In the genomic region with DNA sequence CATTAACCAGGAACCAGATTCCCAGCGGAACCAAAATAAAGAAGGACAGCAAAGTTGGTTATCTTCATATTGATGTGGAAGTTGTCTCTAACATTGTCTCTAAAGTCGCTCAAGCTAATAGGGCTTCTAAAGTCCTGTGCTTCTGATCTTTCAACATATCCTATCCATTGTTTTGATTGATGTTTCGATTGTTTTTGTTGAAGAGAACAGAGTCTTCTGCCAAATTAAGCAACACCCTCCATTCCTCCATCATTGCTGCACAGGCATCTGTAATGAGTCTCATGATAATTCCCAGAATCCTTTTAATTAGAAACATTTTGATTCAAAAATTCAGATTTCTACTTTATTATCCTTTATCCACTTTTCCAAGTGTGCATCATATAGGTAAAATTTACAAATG, we compare ENCODE assay signal across 25 cellular contexts.
"Had no signal": no experiment of that assay in that cellular context is flagged by ENCODE, and none has a peak within 500 bp of the region (broad histone marks: within the 10 kb centered on the region; RNA-seq: fewer than 3 reads in every experiment).

No MANE protein-coding gene starts in this region.

- H3K4me1 ChIP-seq: esophagus muscularis mucosa, gastrocnemius medialis, heart left ventricle, left ventricle myocardium inferior, lower lobe of right lung had no signal

- FAIRE-seq: colon, endothelial cell of umbilical vein had no signal

- H3K27ac ChIP-seq: coronary artery, dorsolateral prefrontal cortex, esophagus muscularis mucosa, gastrocnemius medialis, heart left ventricle, hepatocyte, left ventricle myocardium inferior, lower lobe of right lung had no signal

- H3K4me3 ChIP-seq: coronary artery, dorsolateral prefrontal cortex, esophagus muscularis mucosa, gastrocnemius medialis, heart left ventricle, hepatocyte, left ventricle myocardium inferior, lower lobe of right lung, mucosa of descending colon had no signal

- H3K9me3 ChIP-seq: esophagus muscularis mucosa, gastrocnemius medialis, heart left ventricle, left ventricle myocardium inferior, lower lobe of right lung, mucosa of descending colon had no signal

- H3K4me2 ChIP-seq: hepatocyte had no signal

- ATAC-seq: heart left ventricle, left colon, lower lobe of right lung, mucosa of descending colon had no signal

- H3K27me3 ChIP-seq: esophagus muscularis mucosa, gastrocnemius medialis, heart left ventricle, hepatocyte had no signal

- H3K4me3 Mint-ChIP-seq: immature natural killer cell, mesothelial cell of epicardium, naive B cell had no signal

- H3K27ac Mint-ChIP-seq: immature natural killer cell, mesothelial cell of epicardium, naive B cell had no signal

- H3K27me3 Mint-ChIP-seq: naive B cell had no signal

- H3K9me3 Mint-ChIP-seq: mesothelial cell of epicardium had no signal

- H3K4me1 Mint-ChIP-seq: immature natural killer cell, mesothelial cell of epicardium, naive B cell had no signal

- H3K36me3 ChIP-seq: esophagus muscularis mucosa, gastrocnemius medialis, heart left ventricle, left ventricle myocardium inferior, lower lobe of right lung had no signal

- H2AFZ ChIP-seq: hepatocyte had no signal

- H3K79me2 ChIP-seq: hepatocyte had no signal

- H3K36me3 Mint-ChIP-seq: immature natural killer cell, mesothelial cell of epicardium, naive B cell had no signal

- DNase-seq: dermis blood vessel endothelial cell; dorsolateral prefrontal cortex; effector CD4-positive, alpha-beta T cell; effector memory CD4-positive, alpha-beta T cell; foreskin fibroblast; foreskin melanocyte; gastrocnemius medialis; heart left ventricle; hypothalamus; immature natural killer cell; islet precursor cell; kidney; kidney glomerular epithelial cell; left colon; left ventricle myocardium inferior; lower lobe of right lung; mesenchymal stem cell; mucosa of descending colon; naive B cell had no signal
